Comparison of ENCODE assay signal across 8 cellular contexts in genomic region chr3:66386925-66387650, GRCh38.
DNase-seq lines count a peak whose midpoint lies in the region; ATAC-seq and TF ChIP-seq lines count a peak whose summit lies in the region.

No MANE protein-coding gene starts in this region.

- H3K4me3 Mint-ChIP-seq in neural crest cell: peak overlapping the region; percentile 38

- ATAC-seq in GM18861 (IDR thresholded peaks at IDR 0.05; ENCODE audit: unreplicated experiment) (peak; percentile 40), HG02571 (IDR thresholded peaks at IDR 0.05; ENCODE audit: unreplicated experiment) (peak; percentile 60)

- no peak for TF ChIP-seq CTCF in neural crest cell (conservative IDR thresholded peaks at IDR 0.05)

- no peak overlapping the region for H3K27ac Mint-ChIP-seq in neural crest cell (ENCODE audit: unreplicated experiment)

- H3K9me3 Mint-ChIP-seq in neural crest cell: peaks cover 4% of the 10 kb centered on the region

- peak overlapping the region; percentile 30 for H3K4me3 ChIP-seq in Jurkat, Clone E6-1 (ENCODE audit: low read length)

- H3K27me3 Mint-ChIP-seq in neural crest cell (ENCODE audit: low read depth): peaks cover 8% of the 10 kb centered on the region

- peaks cover 40% of the 10 kb centered on the region for H3K4me1 Mint-ChIP-seq in neural crest cell

- no peak for DNase-seq in Jurkat, Clone E6-1 (ENCODE audit: low read depth, low spot score)
- DNase-seq in neural crest cell (ENCODE audit: low read depth, low spot score) (peak; percentile 31), COR-L47 (lab: John Stamatoyannopoulos, UW) (no peak), NCI-H82 (lab: John Stamatoyannopoulos, UW) (no peak), NOMO-1 (lab: John Stamatoyannopoulos, UW; ENCODE audit: unreplicated experiment in 2 of 2) (no peak), NOMO-1 treated with DMSO at 0.1 percent for 48 hours (lab: John Stamatoyannopoulos, UW; ENCODE audit: unreplicated experiment) (no peak)

- H3K36me3 Mint-ChIP-seq in neural crest cell (ENCODE audit: low read depth): peaks cover 65% of the 10 kb centered on the region
